29 cellular contexts compared by ENCODE assay signal in the genomic region with DNA sequence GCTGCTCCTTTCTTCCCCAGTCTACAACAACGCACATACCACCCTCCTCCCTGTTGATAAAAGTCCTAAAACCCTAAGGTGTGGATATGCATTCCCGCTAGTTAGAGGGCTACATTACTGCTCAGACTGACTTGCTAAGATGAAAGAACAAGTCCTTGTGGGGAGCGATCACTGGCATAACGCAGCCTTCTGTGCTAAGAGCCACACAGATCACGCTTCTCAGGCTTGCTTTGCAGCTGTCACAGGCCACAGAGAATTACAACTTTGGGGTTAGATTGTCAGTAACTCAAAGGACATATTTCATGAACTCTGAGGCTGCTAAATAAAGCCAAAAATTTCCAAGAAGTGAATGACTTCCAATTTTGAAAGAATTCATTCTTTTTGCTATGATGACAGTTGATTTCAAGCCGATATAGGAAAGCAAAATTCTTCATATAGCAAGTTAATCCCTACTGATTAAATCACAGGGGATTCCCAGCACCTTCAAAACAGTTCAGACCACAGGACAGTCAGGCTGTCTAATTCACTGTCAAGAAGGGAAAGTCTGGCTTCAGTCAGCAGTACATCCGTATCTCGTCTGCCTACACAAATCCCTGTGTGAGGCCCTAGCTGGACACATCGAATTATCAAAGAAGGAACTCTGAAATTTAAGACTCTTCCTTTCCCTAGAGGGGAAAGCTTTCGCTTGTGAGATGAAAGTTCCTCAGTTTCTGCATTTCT.
A peak's percentile ranks its signal among the peaks of the same experiment; 100 is the strongest.
DNase-seq lines count a peak whose midpoint lies in the region; ATAC-seq and TF ChIP-seq lines count a peak whose summit lies in the region.
"Had no signal": no experiment of that assay in that cellular context is flagged by ENCODE, and none has a peak within 500 bp of the region (broad histone marks: within the 10 kb centered on the region; RNA-seq: fewer than 3 reads in every experiment).

No MANE protein-coding gene starts in this region.

- H2BK120ac ChIP-seq in trophoblast cell (ENCODE audit: insufficient read depth, low read length, poor library complexity) = peak overlapping the region; percentile 56

- ATAC-seq in left lobe of liver = no peak
- ATAC-seq: activated CD8-positive, alpha-beta T cell treated with anti-CD3 and anti-CD28 coated beads, Interleukin-2, amount 10 ng/mL, durations not matched to agents 7 days and 5 days; body of pancreas; foreskin keratinocyte; PC-3; sciatic nerve had no signal

- no peak overlapping the region for H3K4me3 ChIP-seq in HEK293 (ENCODE audit: low read depth, low read length)
- H3K4me3 ChIP-seq in trophoblast cell (ENCODE audit: low read depth, low read length) = no peak overlapping the region
- H3K4me3 ChIP-seq in MM.1S (ENCODE audit: low read length) = no peak overlapping the region
- H3K4me3 ChIP-seq: BLaER1 treated with 17β-estradiol and CSF1 and Interleukin-3, amounts not matched to agents 10 nM and 100 nM; body of pancreas; HAP-1; lung; tibial nerve had no signal

- H3K4me1 ChIP-seq in HEK293 (ENCODE audit: control insufficient read depth, insufficient read depth, low read length) (no peaks in the 10 kb centered on the region), trophoblast cell (ENCODE audit: control insufficient read depth in 1 of 2, insufficient read depth in 2 of 2, low read length in 2 of 2) (peaks cover 8 to 15% of the 10 kb centered on the region in 2 experiments), MM.1S (ENCODE audit: low read length) (no peaks in the 10 kb centered on the region)
- H3K4me1 ChIP-seq: body of pancreas, foreskin keratinocyte, HAP-1 had no signal

- H3K4me2 ChIP-seq in trophoblast cell (ENCODE audit: low read length) (no peak overlapping the region), MM.1S (ENCODE audit: low read depth, low read length) (no peak overlapping the region)

- WGBS in trophoblast cell (ENCODE audit: extremely low coverage, insufficient coverage, insufficient read length) = no CpG with 5 or more reads among the region's 10 CpGs

- no peak overlapping the region for H3K4ac ChIP-seq in trophoblast cell (ENCODE audit: low read depth, low read length)

- H4K12ac ChIP-seq in trophoblast cell (ENCODE audit: low read depth, low read length) = no peak overlapping the region

- no peaks in the 10 kb centered on the region for H3K9me3 ChIP-seq in HEK293 (ENCODE audit: control insufficient read depth, insufficient read depth, low read depth, low read length)
- H3K9me3 ChIP-seq in trophoblast cell (ENCODE audit: insufficient read depth, low read depth, low read length) = no peaks in the 10 kb centered on the region
- no peaks in the 10 kb centered on the region for H3K9me3 ChIP-seq in MM.1S (replicated peaks; ENCODE audit: insufficient read depth, low read length)
- H3K9me3 ChIP-seq: body of pancreas, HAP-1, tibial nerve had no signal

- DNase-seq in OCI-M1 (lab: John Stamatoyannopoulos, UW) (peak; percentile 20), left lobe of liver (ENCODE audit: low spot score) (peak; percentile 15), trophoblast cell (no peak), DMS79 treated with DMSO at 0.1 percent for 48 hours (lab: John Stamatoyannopoulos, UW) (no peak), NCI-H446 (lab: John Stamatoyannopoulos, UW) (no peak), MM.1S (no peak)
- no peak for DNase-seq in activated CD4-positive, alpha-beta T cell treated with anti-CD3 and anti-CD28 coated beads, Interleukin-2, amount 50 U/mL, for 48 hours
- DNase-seq: activated CD8-positive, alpha-beta T cell treated with anti-CD3 and anti-CD28 coated beads, Interleukin-2, amount 10 ng/mL, durations not matched to agents 7 days and 5 days; activated naive CD4-positive, alpha-beta T cell treated with anti-CD3 and anti-CD28 coated beads for 36 hours; body of pancreas; cerebellar nuclear complex; COR-L47; dermis blood vessel endothelial cell; endodermal cell; foreskin keratinocyte; kidney glomerular epithelial cell; NCI-H1092; NCI-H187 treated with DMSO at 0.1 percent for 48 hours; NCI-H2171; NCI-H510A; NK-92 treated with Interleukin-12 subunit alpha and Interleukin-12 subunit beta, amount 100 ng/mL, for 24 hours; PC-3; stimulated activated CD4-positive, alpha-beta T cell treated with anti-CD3 and anti-CD28 coated beads, Interleukin-4, amount 100 ng/mL, for 24 hours had no signal

- H2BK12ac ChIP-seq in trophoblast cell (ENCODE audit: low read length) = peak overlapping the region; percentile 42

- no peaks in the 10 kb centered on the region for H3F3A ChIP-seq in MM.1S (ENCODE audit: insufficient read depth, low read length)

- peak overlapping the region; percentile 45 for H3K14ac ChIP-seq in trophoblast cell (ENCODE audit: low read length)

- peak overlapping the region; percentile 52 for H4K91ac ChIP-seq in trophoblast cell (ENCODE audit: low read depth, low read length)

- H3K79me1 ChIP-seq in trophoblast cell (ENCODE audit: low read length) = peaks cover 2% of the 10 kb centered on the region

- H3K23ac ChIP-seq in trophoblast cell (ENCODE audit: low read length) = no peak overlapping the region

- peak overlapping the region; percentile 41 for H2BK5ac ChIP-seq in trophoblast cell (ENCODE audit: low read depth, low read length, poor library complexity)

- H4K8ac ChIP-seq in trophoblast cell (ENCODE audit: low read depth, low read length) = no peak overlapping the region

- H2AK5ac ChIP-seq in trophoblast cell (ENCODE audit: low read length) = peak overlapping the region; percentile 50

- CTCF ChIA-PET in HEK293 (lab: Yijun Ruan, JAX) = interaction anchor here (0.6 kb wide), 1 partner anchor 11 kb away, joined by 4 read pairs; no protein-coding TSS in a partner anchor

- H3K9ac ChIP-seq in trophoblast cell (ENCODE audit: low read length) (no peak overlapping the region), MM.1S (ENCODE audit: low read length) (no peak overlapping the region)

- no peaks in the 10 kb centered on the region for H4K20me1 ChIP-seq in MM.1S (ENCODE audit: insufficient read depth, low read length)

- peaks cover 0 to 25% of the 10 kb centered on the region in 2 experiments for H3K36me3 ChIP-seq in HEK293 (ENCODE audit: control insufficient read depth in 2 of 2, insufficient read depth in 1 of 2, low read length in 2 of 2)
- peaks cover 5 to 12% of the 10 kb centered on the region in 2 experiments for H3K36me3 ChIP-seq in trophoblast cell (ENCODE audit: control insufficient read depth in 1 of 2, insufficient read depth in 2 of 2, low read length in 2 of 2)
- no peaks in the 10 kb centered on the region for H3K36me3 ChIP-seq in MM.1S (replicated peaks; ENCODE audit: insufficient read depth, low read length)

- POLR2A ChIA-PET in HEK293 (lab: Yijun Ruan, JAX) = no interaction called here

- H3K9me2 ChIP-seq in MM.1S (replicated peaks; ENCODE audit: insufficient read depth, low read length) = no peaks in the 10 kb centered on the region

- H3K27me3 ChIP-seq in trophoblast cell (ENCODE audit: insufficient read depth, low read length) (no peaks in the 10 kb centered on the region), MM.1S (replicated peaks; ENCODE audit: insufficient read depth, low read length) (no peaks in the 10 kb centered on the region)
- H3K27me3 ChIP-seq: BLaER1 treated with 17β-estradiol and CSF1 and Interleukin-3, amounts not matched to agents 10 nM and 100 nM; body of pancreas; foreskin keratinocyte; tibial nerve had no signal

- H3K79me2 ChIP-seq in trophoblast cell (ENCODE audit: control insufficient read depth, insufficient read depth, low read length, poor library complexity) (no peaks in the 10 kb centered on the region), MM.1S (ENCODE audit: low read length) (no peaks in the 10 kb centered on the region)

- no peak overlapping the region for H3K27ac ChIP-seq in HEK293 (ENCODE audit: extremely low read depth, low read depth, low read length)
- peak overlapping the region; percentile 21 for H3K27ac ChIP-seq in trophoblast cell (ENCODE audit: low read depth, low read length)
- no peak overlapping the region for H3K27ac ChIP-seq in MM.1S (ENCODE audit: low read length)
- H3K27ac ChIP-seq: body of pancreas, foreskin keratinocyte, tibial nerve had no signal

- TF ChIP-seq CTCF in HEK293 (tag by site-specific recombination; IDR thresholded peaks at IDR 0.05) (no peak), MM.1S (IDR thresholded peaks at IDR 0.05; ENCODE audit: low read length) (no peak)

- peak overlapping the region; percentile 68 for H3K18ac ChIP-seq in trophoblast cell (ENCODE audit: low read length)

- H2AFZ ChIP-seq in trophoblast cell (ENCODE audit: insufficient read depth, low read length, poor library complexity) = no peak overlapping the region
- no peak overlapping the region for H2AFZ ChIP-seq in MM.1S (ENCODE audit: low read length)

TF ChIP-seq in HEK293, 187 proteins besides CTCF, POLR2A, EP300 and RAD21:
- TF ChIP-seq ZNF513 (tag by site-specific recombination; IDR thresholded peaks at IDR 0.05) (no peak), PRDM1 (tag by site-specific recombination; IDR thresholded peaks at IDR 0.05) (peak; percentile 61; the same call in 1 of the 2 replicates)

Comparison
In these comparisons a context has a peak if more than half of its experiments do, and no peak if none do; other contexts are left out.
1. DNase-seq: peak in OCI-M1 (single experiment) and left lobe of liver (single experiment); none in trophoblast cell (0 of 2), DMS79 treated with DMSO at 0.1 percent for 48 hours (single experiment), activated CD4-positive, alpha-beta T cell treated with anti-CD3 and anti-CD28 coated beads, Interleukin-2, amount 50 U/mL, for 48 hours (0 of 2), NCI-H446 (0 of 2) and MM.1S (single experiment).